7 cellular contexts compared by ENCODE assay signal in the genomic region with DNA sequence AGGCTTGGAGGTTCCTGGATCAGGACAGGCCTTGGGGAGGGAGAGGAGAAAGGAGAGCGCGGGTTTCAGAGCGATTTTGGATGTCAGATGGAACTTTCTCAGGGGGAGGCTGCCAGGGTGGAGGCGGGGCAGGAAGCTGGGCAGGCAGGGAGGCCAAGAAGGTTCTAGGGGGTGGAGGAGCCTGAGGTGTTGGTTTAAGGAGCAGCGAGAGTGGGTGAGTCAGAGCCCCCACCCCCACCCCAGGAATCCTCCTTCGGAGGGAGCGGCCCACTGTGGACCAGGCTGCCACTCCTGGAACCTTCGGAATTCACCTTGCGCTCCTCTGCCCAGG. TPM values are rescaled to one million over a fixed set of nuclear protein-coding genes. Genes with fewer than 3 reads are reported as not detected.
A peak's percentile ranks its signal among the peaks of the same experiment; 100 is the strongest.
DNase-seq lines count a peak whose midpoint lies in the region; ATAC-seq and TF ChIP-seq lines count a peak whose summit lies in the region.

No MANE protein-coding gene starts in this region.

- H3K36me3 ChIP-seq in ovary (no peaks in the 10 kb centered on the region), SJCRH30 (no peaks in the 10 kb centered on the region; the same call in 1 of the 2 replicates)

- peak overlapping the region; percentile 93 for H3K27ac Mint-ChIP-seq in HFFc6
- peak overlapping the region; percentile 25 for H3K27ac Mint-ChIP-seq in WTC11

- intact Hi-C loops in ovary (cut with DNase I) = no loop called here

- 2 to 12% (median 10%) methylated on average over 8 to 9 of the region's 9 CpGs for WGBS in ovary, 3 donors

- peaks cover 23% of the 10 kb centered on the region for H3K4me1 ChIP-seq in foreskin keratinocyte
- peaks cover 14% of the 10 kb centered on the region for H3K4me1 ChIP-seq in ovary (ENCODE audit: insufficient read depth)
- H3K4me1 ChIP-seq in SJCRH30 = no peaks in the 10 kb centered on the region

- peaks cover 54% of the 10 kb centered on the region for H3K4me1 Mint-ChIP-seq in HFFc6 (ENCODE audit: low read depth)
- peaks cover 13% of the 10 kb centered on the region for H3K4me1 Mint-ChIP-seq in WTC11

- peak overlapping the region; percentile 60 for H3K4me3 Mint-ChIP-seq in HFFc6
- H3K4me3 Mint-ChIP-seq in WTC11 = peak overlapping the region; percentile 91

- H3K27me3 ChIP-seq in foreskin keratinocyte (no peaks in the 10 kb centered on the region), ovary (no peaks in the 10 kb centered on the region), SJCRH30 (no peaks in the 10 kb centered on the region)

- no peaks in the 10 kb centered on the region for H3K9me3 Mint-ChIP-seq in HFFc6
- H3K9me3 Mint-ChIP-seq in WTC11 = peaks cover 7% of the 10 kb centered on the region

- TF ChIP-seq EP300 in ovary (IDR thresholded peaks at IDR 0.05) = no peak

- POLR2A ChIA-PET in WTC11 (lab: Charles Lee) = no interaction called here

- CTCF ChIA-PET in WTC11 (lab: Charles Lee) = interaction anchor here (0.6 to 3.4 kb wide), 6 partner anchors 11 to 36 kb away, joined by 3 to 29 read pairs (median 4); partner anchors contain the start of genes EHD2 and NOP53

- no peak for TF ChIP-seq POLR2A in ovary (IDR thresholded peaks at IDR 0.05)

- TF ChIP-seq CTCF in HFFc6 (IDR thresholded peaks at IDR 0.05) (no peak), WTC11 (IDR thresholded peaks at IDR 0.05) (no peak), foreskin keratinocyte (conservative IDR thresholded peaks at IDR 0.05) (no peak), ovary (IDR thresholded peaks at IDR 0.05) (no peak)

- DNase-seq in HFFc6 = peak; percentile 88
- DNase-seq in WTC11 (ENCODE audit: low spot score) = peak; percentile 28
- peak; percentile 87 to 92 for DNase-seq in foreskin keratinocyte
- peak; percentile 73 to 81 (median 78) for DNase-seq in ovary
- no peak for DNase-seq in NCI-H1694 (lab: John Stamatoyannopoulos, UW)
- no peak for DNase-seq in SJCRH30
- no peak for DNase-seq in activated CD8-positive, alpha-beta memory T cell treated with anti-CD3 and anti-CD28 coated beads for 24 hours

- peaks cover 5% of the 10 kb centered on the region for H3K27me3 Mint-ChIP-seq in HFFc6 (ENCODE audit: insufficient read depth)
- no peaks in the 10 kb centered on the region; the same call in 1 of the 2 replicates for H3K27me3 Mint-ChIP-seq in WTC11 (ENCODE audit: low read depth)

- no peaks in the 10 kb centered on the region for H3K9me3 ChIP-seq in ovary
- no peaks in the 10 kb centered on the region for H3K9me3 ChIP-seq in SJCRH30 (replicated peaks)

- H3K27ac ChIP-seq in foreskin keratinocyte (peak overlapping the region; percentile 84), ovary (peak overlapping the region; percentile 82 to 93), SJCRH30 (no peak overlapping the region)

- ATAC-seq in WTC11 (peak; percentile 23), foreskin keratinocyte (peak; percentile 86)

- H3K36me3 Mint-ChIP-seq in HFFc6 (ENCODE audit: low read depth) (peaks cover 55% of the 10 kb centered on the region), WTC11 (no peaks in the 10 kb centered on the region)

- peak overlapping the region; percentile 23 for H3K4me3 ChIP-seq in ovary
- H3K4me3 ChIP-seq in SJCRH30 = no peak overlapping the region

TF ChIP-seq in WTC11, 78 proteins besides CTCF, POLR2A, EP300 and RAD21:
- TF ChIP-seq JUN (CRISPR knock-in tag; IDR thresholded peaks at IDR 0.05) = no peak
- peak; percentile 53; the same call in 1 of the 2 replicates for TF ChIP-seq ZNF512 (CRISPR knock-in tag; IDR thresholded peaks at IDR 0.05; ENCODE audit: borderline replicate concordance)

RNA-seq across cellular contexts. Expression of gene NOP53, which starts 15.9 kb away (rescaled TPM):
- total RNA-seq in HFFc6 (2021; fragmentation: NEBNext Ultra II Directional; extraction: Animal tissue kit (Norgen Biotek cat#: 25700)) = 100 to 1,000 TPM in 4 of 6 experiments, 10 to 100 TPM in 2; 72.7 to 113 (median 106) TPM
- total RNA-seq in WTC11 (2021) = 289 to 315 TPM (median 310 TPM) in 3 replicates
- 73.1 and 76.9 TPM in 2 replicates for total RNA-seq in foreskin keratinocyte
- polyA plus RNA-seq in foreskin keratinocyte = 128 and 142 TPM in 2 replicates
- total RNA-seq in ovary = 100 to 1,000 TPM; 645 to 985 (median 727) TPM
- polyA plus RNA-seq in ovary = 1,000 to 10,000 TPM in 1 of 2 donors, 100 to 1,000 TPM in 1; 591 to 1,198 TPM
- total RNA-seq in SJCRH30 (2014; rRNA removed; shearing (Covaris generic)) = 194 TPM in 2 replicates

RNA-seq across cellular contexts. Expression of gene EHD2, which starts 16.2 kb away (rescaled TPM):
- 100 to 1,000 TPM; 321 to 395 (median 334) TPM for total RNA-seq in HFFc6 (2021; fragmentation: NEBNext Ultra II Directional; extraction: Animal tissue kit (Norgen Biotek cat#: 25700))
- 11.8 to 15.5 TPM (median 15.4 TPM) in 3 replicates for total RNA-seq in WTC11 (2021)
- 70.2 and 74.9 TPM in 2 replicates for total RNA-seq in foreskin keratinocyte
- polyA plus RNA-seq in foreskin keratinocyte = 93.3 and 98.9 TPM in 2 replicates
- total RNA-seq in ovary = 100 to 1,000 TPM in 5 of 7 donors, 10 to 100 TPM in 2; 28.0 to 162 (median 129) TPM
- 10 to 100 TPM; 62.4 to 86.0 TPM for polyA plus RNA-seq in ovary
- total RNA-seq in SJCRH30 (2014; rRNA removed; shearing (Covaris generic)) = 9.0 and 9.4 TPM in 2 replicates

RNA-seq across cellular contexts. Expression of gene SELENOW, which starts 49.1 kb away (rescaled TPM):
- total RNA-seq in HFFc6 (2021; fragmentation: NEBNext Ultra II Directional; extraction: Animal tissue kit (Norgen Biotek cat#: 25700)) = 100 to 1,000 TPM; 214 to 245 (median 224) TPM
- total RNA-seq in WTC11 (2021) (391 to 430 TPM (median 422 TPM) in 3 replicates), foreskin keratinocyte (412 and 470 TPM in 2 replicates), ovary (100 to 1,000 TPM; 169 to 412 (median 211) TPM)
- polyA plus RNA-seq in foreskin keratinocyte (523 and 582 TPM in 2 replicates), ovary (100 to 1,000 TPM; 257 to 330 TPM)
- total RNA-seq in SJCRH30 (2014; rRNA removed; shearing (Covaris generic)) = 204 and 219 TPM in 2 replicates

Comparison
In these comparisons a context has a peak if more than half of its experiments do, and no peak if none do; other contexts are left out.
1. DNase-seq: peak in HFFc6 (single experiment), WTC11 (single experiment), foreskin keratinocyte (2 of 2) and ovary (5 of 5); none in NCI-H1694 (single experiment), SJCRH30 (0 of 2) and activated CD8-positive, alpha-beta memory T cell treated with anti-CD3 and anti-CD28 coated beads for 24 hours (single experiment).